8 cellular contexts compared by ENCODE assay signal in genomic region chr16:88815901-88816589, GRCh38. TPM values are rescaled to one million over a fixed set of nuclear protein-coding genes. Genes with fewer than 3 reads are reported as not detected.
DNase-seq lines count a peak whose midpoint lies in the region; ATAC-seq, FAIRE-seq and TF ChIP-seq lines count a peak whose summit lies in the region.

No MANE protein-coding gene starts in this region.

- FAIRE-seq in kidney (lab: Jason Lieb, UNC): no peak

- no peak overlapping the region for H3K9ac ChIP-seq in kidney (ENCODE audit: low read length in 2 of 2)

- ATAC-seq in stimulated activated naive CD8-positive, alpha-beta T cell treated with anti-CD3 and anti-CD28 coated beads, Interleukin-15, Interleukin-2, amounts not matched to agents 100 U/mL and 50 U/mL, for 24 hours: peak; percentile 12
- no peak for ATAC-seq in HG03439 (IDR thresholded peaks at IDR 0.05; ENCODE audit: unreplicated experiment)

- TF ChIP-seq CTCF in GM12801 (IDR thresholded peaks at IDR 0.05; ENCODE audit: extremely low read depth, insufficient read length) (peak; percentile 12), kidney (IDR thresholded peaks at IDR 0.05; ENCODE audit: borderline replicate concordance, extremely low read depth, insufficient read depth) (peak; percentile 62)

- DNase-seq in A172 (ENCODE audit: low spot score): peak; percentile 42
- peak; percentile 28 for DNase-seq in NOMO-1 treated with DMSO at 0.1 percent for 48 hours (lab: John Stamatoyannopoulos, UW; ENCODE audit: unreplicated experiment)
- DNase-seq in activated naive CD4-positive, alpha-beta T cell treated with anti-CD3 and anti-CD28 coated beads, Interleukin-2, amount 50 U/mL, for 16 hours: peak; percentile 71
- DNase-seq in kidney: no peak
- peak; percentile 77 for DNase-seq in stimulated activated naive CD8-positive, alpha-beta T cell treated with anti-CD3 and anti-CD28 coated beads, Interleukin-15, Interleukin-2, amounts not matched to agents 100 U/mL and 50 U/mL, for 24 hours
- DNase-seq in globus pallidus (ENCODE audit: low spot score): no peak

- no peaks in the 10 kb centered on the region for H3K36me3 ChIP-seq in kidney (ENCODE audit: control insufficient read depth in 1 of 2, insufficient read depth in 2 of 2, low read length in 2 of 2)

- intact Hi-C loops in kidney (cut with DNase I): no loop called here

- H3K9me3 ChIP-seq in kidney (ENCODE audit: control insufficient read depth in 1 of 2, low read length in 2 of 2): no peaks in the 10 kb centered on the region

- H3K4me3 ChIP-seq in kidney (ENCODE audit: low read length in 2 of 2): no peak overlapping the region

- no peak overlapping the region for H3K27ac ChIP-seq in kidney (ENCODE audit: low read depth in 2 of 2, low read length in 2 of 2)

- H3K4me1 ChIP-seq in kidney (ENCODE audit: control insufficient read depth in 1 of 2, insufficient read depth in 1 of 2, low read depth in 1 of 2, low read length in 2 of 2): peaks cover 0 to 2% of the 10 kb centered on the region in 2 donors

RNA-seq across cellular contexts. Expression of gene APRT, which starts 4.3 kb away (rescaled TPM):
- total RNA-seq in A172 (2014; rRNA removed; shearing (Covaris generic)): 255 and 258 TPM in 2 replicates
- total RNA-seq in kidney: 105 TPM
- polyA plus RNA-seq in kidney (ENCODE audit: insufficient read depth, low read depth, low replicate concordance): 204 TPM

RNA-seq across cellular contexts. Expression of gene CDT1, which starts 12.5 kb away (rescaled TPM):
- total RNA-seq in A172 (2014; rRNA removed; shearing (Covaris generic)): 29.3 and 39.2 TPM in 2 replicates
- 1.5 TPM for total RNA-seq in kidney
- polyA plus RNA-seq in kidney (ENCODE audit: insufficient read depth, low read depth, low replicate concordance): 0.56 TPM

RNA-seq across cellular contexts. Expression of gene PIEZO1, which starts 31.0 kb away (rescaled TPM):
- 186 and 226 TPM in 2 replicates for total RNA-seq in A172 (2014; rRNA removed; shearing (Covaris generic))
- total RNA-seq in kidney: 124 TPM
- 103 TPM for polyA plus RNA-seq in kidney (ENCODE audit: insufficient read depth, low read depth, low replicate concordance)

RNA-seq across cellular contexts. Expression of gene GALNS, which starts 40.7 kb away (rescaled TPM):
- total RNA-seq in A172 (2014; rRNA removed; shearing (Covaris generic)): 25.8 and 34.3 TPM in 2 replicates
- total RNA-seq in kidney: 37.2 TPM
- 15.8 TPM for polyA plus RNA-seq in kidney (ENCODE audit: insufficient read depth, low read depth, low replicate concordance)

RNA-seq across cellular contexts. Expression of gene TRAPPC2L, which starts 40.9 kb away (rescaled TPM):
- 52.9 and 78.8 TPM in 2 replicates for total RNA-seq in A172 (2014; rRNA removed; shearing (Covaris generic))
- 48.3 TPM for total RNA-seq in kidney
- polyA plus RNA-seq in kidney (ENCODE audit: insufficient read depth, low read depth, low replicate concordance): 155 TPM

Comparison
In these comparisons a context has a peak if more than half of its experiments do, and no peak if none do; other contexts are left out.
1. DNase-seq: peak in A172 (single experiment), NOMO-1 treated with DMSO at 0.1 percent for 48 hours (single experiment), activated naive CD4-positive, alpha-beta T cell treated with anti-CD3 and anti-CD28 coated beads, Interleukin-2, amount 50 U/mL, for 16 hours (single experiment) and stimulated activated naive CD8-positive, alpha-beta T cell treated with anti-CD3 and anti-CD28 coated beads, Interleukin-15, Interleukin-2, amounts not matched to agents 100 U/mL and 50 U/mL, for 24 hours (single experiment); none in kidney (single experiment) and globus pallidus (single experiment).
2. RNA of gene CDT1, which starts 12.5 kb away (total RNA-seq): 29.3 to 39.2 TPM in A172; 1.5 TPM in kidney (single experiment); every median in the first group is over 10 times any median in the second.